Comparison of ENCODE assay signal across 15 cellular contexts in the genomic region with DNA sequence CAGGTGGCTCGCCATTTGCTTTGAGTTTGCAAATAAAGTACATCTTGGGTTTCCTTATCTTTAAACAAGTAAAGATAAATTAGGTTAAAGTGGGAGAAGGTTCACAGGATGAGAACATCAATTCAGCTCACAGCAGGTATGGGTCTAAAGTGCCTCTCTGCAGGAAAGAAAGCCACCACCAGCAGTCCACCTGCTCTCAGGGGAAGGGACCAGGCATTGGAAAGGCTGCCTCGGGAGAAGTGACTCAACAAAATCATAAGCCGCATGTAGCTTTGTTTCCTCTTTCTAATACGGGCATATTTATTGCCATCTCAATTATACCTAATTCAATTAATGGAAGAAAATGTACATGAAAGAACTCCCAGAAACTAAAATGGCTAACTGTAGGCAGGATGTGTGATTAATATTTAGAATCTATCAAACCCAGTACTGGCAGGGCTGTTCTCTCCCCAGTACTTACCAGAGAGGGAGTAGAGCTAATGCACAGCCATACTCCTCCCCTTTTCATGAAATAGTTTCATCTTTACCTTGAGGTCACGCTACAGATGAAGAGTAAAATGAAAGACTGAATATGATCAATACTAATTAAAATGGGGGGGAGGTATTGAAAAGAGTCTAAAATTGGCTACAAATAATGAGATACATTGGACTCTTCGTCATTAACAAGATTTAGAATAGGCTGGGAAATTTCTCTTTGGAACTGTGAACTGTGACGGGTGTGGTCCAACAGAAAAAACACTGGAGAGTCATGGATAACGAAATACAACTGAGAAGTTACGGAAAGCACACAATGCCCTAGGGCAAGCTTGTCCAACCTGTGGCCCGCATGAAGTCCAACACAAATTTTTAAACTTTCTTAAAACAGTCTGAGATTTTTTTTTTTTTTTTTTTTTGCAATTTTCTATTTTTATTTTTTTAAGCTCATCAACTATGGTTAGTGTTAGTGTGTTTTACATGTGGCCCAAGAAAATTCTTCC. TPM values are rescaled to one million over a fixed set of nuclear protein-coding genes. Genes with fewer than 3 reads are reported as not detected.
A peak's percentile ranks its signal among the peaks of the same experiment; 100 is the strongest.
DNase-seq lines count a peak whose midpoint lies in the region; ATAC-seq, FAIRE-seq and TF ChIP-seq lines count a peak whose summit lies in the region.
"Had no signal": no experiment of that assay in that cellular context is flagged by ENCODE, and none has a peak within 500 bp of the region (broad histone marks: within the 10 kb centered on the region; RNA-seq: fewer than 3 reads in every experiment).

No MANE protein-coding gene starts in this region.

- peaks cover 92% of the 10 kb centered on the region for H3K4me1 Mint-ChIP-seq in stimulated activated effector memory CD8-positive, alpha-beta T cell treated with anti-CD3 and anti-CD28 coated beads, Interleukin-12 subunit alpha, Interleukin-12 subunit beta, amount 100 ng/mL, for 72 hours

- ATAC-seq in SK-N-SH treated with all-trans-retinoic acid at 6 μM for 48 hours (no peak), GM21423 (IDR thresholded peaks at IDR 0.05; ENCODE audit: unreplicated experiment) (no peak)
- peak; percentile 33 for ATAC-seq in stimulated activated effector memory CD8-positive, alpha-beta T cell treated with anti-CD3 and anti-CD28 coated beads, Interleukin-12 subunit alpha, Interleukin-12 subunit beta, amount 100 ng/mL, for 72 hours
- ATAC-seq: foreskin keratinocyte had no signal

- H3K4me2 ChIP-seq in SK-N-SH: peak overlapping the region; percentile 42
- H3K4me2 ChIP-seq: neural progenitor cell had no signal

- H3K27me3 ChIP-seq in SK-N-SH (ENCODE audit: insufficient read depth): no peaks in the 10 kb centered on the region
- H3K27me3 ChIP-seq in effector memory CD4-positive, alpha-beta T cell (replicated peaks; ENCODE audit: control insufficient read depth, insufficient read depth, low read length, poor library complexity, severe bottlenecking): no peaks in the 10 kb centered on the region
- H3K27me3 ChIP-seq: foreskin keratinocyte, neural progenitor cell had no signal

- POLR2A ChIA-PET in SK-N-SH (lab: Yijun Ruan, JAX): interaction anchor here (0.5 to 0.9 kb wide), 2 partner anchors 27 to 1425 kb away, joined by 3 to 6 read pairs; no protein-coding TSS in a partner anchor

- H3K9me2 ChIP-seq in SK-N-SH: no peaks in the 10 kb centered on the region

- peaks cover 52 to 65% of the 10 kb centered on the region in 2 experiments for H3K4me1 ChIP-seq in SK-N-SH (ENCODE audit: control insufficient read depth in 1 of 2, insufficient read depth in 2 of 2, low read depth in 1 of 2, low read length in 1 of 2)
- peaks cover 45% of the 10 kb centered on the region for H3K4me1 ChIP-seq in effector memory CD4-positive, alpha-beta T cell (ENCODE audit: control insufficient read depth, insufficient read depth, low read length, poor library complexity, severe bottlenecking)
- H3K4me1 ChIP-seq: neural progenitor cell had no signal

- TF ChIP-seq CTCF in SK-N-SH (IDR thresholded peaks at IDR 0.05): no peak

- peak overlapping the region; percentile 90 for H3K27ac Mint-ChIP-seq in stimulated activated effector memory CD8-positive, alpha-beta T cell treated with anti-CD3 and anti-CD28 coated beads, Interleukin-12 subunit alpha, Interleukin-12 subunit beta, amount 100 ng/mL, for 72 hours
- H3K27ac Mint-ChIP-seq: activated T-helper 2 cell treated with anti-CD3 and anti-CD28 coated beads, Interferon-gamma antibody, Interleukin-2, Interleukin-4, amounts not matched to agents 10 μg/mL and 5 μg/mL and 100 μg/mL, durations not matched to agents 14 hours and 24 hours and 36 hours; neural progenitor cell had no signal

- no peak for DNase-seq in SK-N-SH
- peak; percentile 74 to 91 for DNase-seq in NCI-H2081 (lab: John Stamatoyannopoulos, UW)
- no peak for DNase-seq in effector memory CD4-positive, alpha-beta T cell
- DNase-seq in stimulated activated effector memory CD8-positive, alpha-beta T cell treated with anti-CD3 and anti-CD28 coated beads, Interleukin-12 subunit alpha, Interleukin-12 subunit beta, amount 100 ng/mL, for 72 hours (ENCODE audit: low spot score in 2 of 2): no peak
- no peak for DNase-seq in RCC 7860 (ENCODE audit: low spot score)
- DNase-seq in HT-29 (ENCODE audit: low spot score): no peak
- DNase-seq: foreskin keratinocyte; islet precursor cell; NCI-H2107; Right ventricle myocardium superior; stimulated activated CD4-positive, alpha-beta T cell treated with anti-CD3 and anti-CD28 coated beads, Interleukin-1b, Interleukin-23, amount 100 ng/mL, for 48 hours had no signal

- no peaks in the 10 kb centered on the region for H3K9me3 ChIP-seq in SK-N-SH
- no peaks in the 10 kb centered on the region for H3K9me3 ChIP-seq in effector memory CD4-positive, alpha-beta T cell (ENCODE audit: control insufficient read depth, low read length)

- no peak for TF ChIP-seq RAD21 in SK-N-SH (IDR thresholded peaks at IDR 0.05; ENCODE audit: low read length)

- peaks cover 74% of the 10 kb centered on the region for H3K36me3 Mint-ChIP-seq in stimulated activated effector memory CD8-positive, alpha-beta T cell treated with anti-CD3 and anti-CD28 coated beads, Interleukin-12 subunit alpha, Interleukin-12 subunit beta, amount 100 ng/mL, for 72 hours

- peaks cover 16% of the 10 kb centered on the region; the same call in 1 of the 2 replicates for H4K20me1 ChIP-seq in SK-N-SH (ENCODE audit: insufficient read depth)

- H3F3A ChIP-seq in SK-N-SH (replicated peaks; ENCODE audit: insufficient read depth): peaks cover 88% of the 10 kb centered on the region

- no peak for TF ChIP-seq EP300 in SK-N-SH (IDR thresholded peaks at IDR 0.05; ENCODE audit: borderline replicate concordance in 1 of 2, low read depth in 1 of 2, low read length in 1 of 2)

- no peak overlapping the region for H3K4me3 ChIP-seq in SK-N-SH (ENCODE audit: low read depth in 2 of 2, low read length in 1 of 2)
- no peak overlapping the region for H3K4me3 ChIP-seq in effector memory CD4-positive, alpha-beta T cell (ENCODE audit: insufficient read depth, low read depth, low read length, poor library complexity, severe bottlenecking)
- H3K4me3 ChIP-seq: neural progenitor cell had no signal

- no peak for FAIRE-seq in RCC 7860 (lab: Jason Lieb, UNC)

- CTCF ChIA-PET in SK-N-SH (lab: Yijun Ruan, JAX): interaction anchor here (0.7 to 4.5 kb wide), 10 partner anchors 10 to 248 kb away, joined by 3 to 17 read pairs (median 4); no protein-coding TSS in a partner anchor

- H3K9me3 Mint-ChIP-seq in stimulated activated effector memory CD8-positive, alpha-beta T cell treated with anti-CD3 and anti-CD28 coated beads, Interleukin-12 subunit alpha, Interleukin-12 subunit beta, amount 100 ng/mL, for 72 hours: no peaks in the 10 kb centered on the region

- no peak overlapping the region for H2AFZ ChIP-seq in SK-N-SH (ENCODE audit: low read depth)
- H2AFZ ChIP-seq: neural progenitor cell had no signal

- H3K4me3 Mint-ChIP-seq in stimulated activated effector memory CD8-positive, alpha-beta T cell treated with anti-CD3 and anti-CD28 coated beads, Interleukin-12 subunit alpha, Interleukin-12 subunit beta, amount 100 ng/mL, for 72 hours: peak overlapping the region; percentile 38
- H3K4me3 Mint-ChIP-seq: neural progenitor cell had no signal

- H3K36me3 ChIP-seq in SK-N-SH (replicated peaks in 1 of 2; ENCODE audit: control insufficient read depth in 1 of 2, insufficient read depth in 2 of 2, low read length in 1 of 2): peaks cover 81 to 83% of the 10 kb centered on the region in 2 experiments
- H3K36me3 ChIP-seq in effector memory CD4-positive, alpha-beta T cell (ENCODE audit: control insufficient read depth, insufficient read depth, low read length): peaks cover 17% of the 10 kb centered on the region
- H3K36me3 ChIP-seq: neural progenitor cell had no signal

- peak overlapping the region; percentile 93 to 95 for H3K27ac ChIP-seq in SK-N-SH (ENCODE audit: low read depth in 2 of 2, low read length in 1 of 2)
- peak overlapping the region; percentile 43 for H3K27ac ChIP-seq in effector memory CD4-positive, alpha-beta T cell (ENCODE audit: insufficient read depth, low read length, poor library complexity, severe bottlenecking)
- H3K27ac ChIP-seq: foreskin keratinocyte, neural progenitor cell had no signal

- peaks cover 72% of the 10 kb centered on the region for H3K79me2 ChIP-seq in SK-N-SH (ENCODE audit: insufficient read depth)

- peak overlapping the region; percentile 12; the same call in 1 of the 2 replicates for H3K9ac ChIP-seq in SK-N-SH
- H3K9ac ChIP-seq: neural progenitor cell had no signal

- 87% methylated on average over 10 of the region's 10 CpGs for WGBS in SK-N-SH (ENCODE audit: low lambda C conversion rate)

TF ChIP-seq in SK-N-SH, 30 proteins besides CTCF, POLR2A, EP300 and RAD21:
- TF ChIP-seq RCOR1 (IDR thresholded peaks at IDR 0.05; ENCODE audit: low read length) (no peak), POLR2AphosphoS5 (IDR thresholded peaks at IDR 0.05; ENCODE audit: low read depth, low read length) (0 out of 2 replicates have a peak, but pooled peaks have one; percentile 1)

TF ChIP-seq in SK-N-SH treated with all-trans-retinoic acid at 6 μM for 48 hours, 23 proteins besides CTCF, POLR2A, EP300 and RAD21:
- TF ChIP-seq ZC3H10 (CRISPR knock-in tag; IDR thresholded peaks at IDR 0.05): no peak
- no peak for TF ChIP-seq ESRRG (CRISPR knock-in tag; IDR thresholded peaks at IDR 0.05)
- no peak for TF ChIP-seq GLIS3 (CRISPR knock-in tag; IDR thresholded peaks at IDR 0.05)

RNA-seq across cellular contexts. Expression of a gene that starts 28.1 kb away (rescaled TPM):
- 87.5 and 105 TPM in 2 replicates for polyA plus RNA-seq in SK-N-SH (2012; rRNA removed)
- polyA plus RNA-seq in SK-N-SH (2012; cell fraction: cytosol; rRNA removed): 92.7 and 103 TPM in 2 replicates
- 70.1 and 83.8 TPM in 2 replicates for polyA plus RNA-seq in SK-N-SH (2012; cell fraction: nucleus; rRNA removed)
- total RNA-seq in HT-29 (2014; rRNA removed; shearing (Covaris generic)): 6.6 and 13.6 TPM in 2 replicates

Comparison
In these comparisons a context has a peak if more than half of its experiments do, and no peak if none do; other contexts are left out.
1. DNase-seq: peak in NCI-H2081 (2 of 2); none in SK-N-SH (single experiment), effector memory CD4-positive, alpha-beta T cell (0 of 3), stimulated activated effector memory CD8-positive, alpha-beta T cell treated with anti-CD3 and anti-CD28 coated beads, Interleukin-12 subunit alpha, Interleukin-12 subunit beta, amount 100 ng/mL, for 72 hours (0 of 2), RCC 7860 (single experiment) and HT-29 (single experiment).